1 cellular context compared by ENCODE assay signal in the genomic region with DNA sequence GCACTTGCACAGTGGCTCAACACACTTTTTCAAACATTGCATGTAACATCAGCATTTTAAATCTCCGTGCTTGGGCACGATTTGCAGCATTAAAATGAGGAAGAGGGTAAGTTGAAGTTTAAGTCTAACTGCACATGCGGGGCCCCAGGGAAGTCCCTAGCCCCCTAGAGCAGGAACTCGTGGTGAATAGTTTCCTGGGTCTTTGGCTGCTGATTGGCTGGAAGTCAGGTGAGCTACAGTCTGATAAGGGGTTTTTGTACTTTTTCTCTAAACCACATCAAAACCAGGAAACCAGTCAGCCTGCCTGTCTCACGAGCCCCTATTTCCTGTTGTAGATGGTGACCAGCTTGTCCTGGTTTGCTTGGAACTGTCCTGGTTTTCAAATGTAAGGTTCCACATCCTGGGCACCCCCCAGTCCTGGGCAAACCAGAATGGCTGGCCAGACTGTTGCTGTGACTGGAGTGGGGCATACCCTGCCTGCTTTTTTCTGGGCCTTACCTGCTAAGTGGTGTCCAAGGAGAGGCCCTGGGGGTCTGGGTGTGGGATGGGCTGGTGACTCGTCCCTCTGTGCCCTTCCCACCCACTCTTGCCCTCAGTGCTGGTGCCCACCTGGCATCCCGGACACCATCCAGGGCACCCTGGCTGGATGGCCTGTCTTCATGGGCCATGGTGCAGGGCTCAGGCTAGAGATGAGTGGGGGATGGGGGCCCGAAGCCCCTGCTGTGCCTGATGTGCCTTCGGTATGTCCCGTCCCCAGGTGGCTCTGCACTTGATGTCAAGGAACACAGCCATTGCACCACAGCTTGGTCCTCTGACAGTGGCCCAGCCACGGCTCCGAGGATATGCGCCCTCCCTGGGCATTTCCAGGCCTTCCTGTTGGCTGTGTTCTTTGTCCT.
A peak's percentile ranks its signal among the peaks of the same experiment; 100 is the strongest.
TF ChIP-seq lines count a peak whose summit lies in the region.

No MANE protein-coding gene starts in this region.

TF ChIP-seq in GM12878, 131 proteins besides CTCF, POLR2A, EP300 and RAD21 (continued from another document):
- TF ChIP-seq, protein P1, sequence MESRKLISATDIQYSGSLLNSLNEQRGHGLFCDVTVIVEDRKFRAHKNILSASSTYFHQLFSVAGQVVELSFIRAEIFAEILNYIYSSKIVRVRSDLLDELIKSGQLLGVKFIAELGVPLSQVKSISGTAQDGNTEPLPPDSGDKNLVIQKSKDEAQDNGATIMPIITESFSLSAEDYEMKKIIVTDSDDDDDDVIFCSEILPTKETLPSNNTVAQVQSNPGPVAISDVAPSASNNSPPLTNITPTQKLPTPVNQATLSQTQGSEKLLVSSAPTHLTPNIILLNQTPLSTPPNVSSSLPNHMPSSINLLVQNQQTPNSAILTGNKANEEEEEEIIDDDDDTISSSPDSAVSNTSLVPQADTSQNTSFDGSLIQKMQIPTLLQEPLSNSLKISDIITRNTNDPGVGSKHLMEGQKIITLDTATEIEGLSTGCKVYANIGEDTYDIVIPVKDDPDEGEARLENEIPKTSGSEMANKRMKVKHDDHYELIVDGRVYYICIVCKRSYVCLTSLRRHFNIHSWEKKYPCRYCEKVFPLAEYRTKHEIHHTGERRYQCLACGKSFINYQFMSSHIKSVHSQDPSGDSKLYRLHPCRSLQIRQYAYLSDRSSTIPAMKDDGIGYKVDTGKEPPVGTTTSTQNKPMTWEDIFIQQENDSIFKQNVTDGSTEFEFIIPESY (IDR thresholded peaks at IDR 0.05) = no peak
- TF ChIP-seq CEBPB (IDR thresholded peaks at IDR 0.05; ENCODE audit: borderline replicate concordance in 1 of 2, low read depth in 2 of 2, low read length in 2 of 2) (no peak), SREBF1 (IDR thresholded peaks at IDR 0.05; ENCODE audit: low read length) (no peak), BMI1 (IDR thresholded peaks at IDR 0.05; ENCODE audit: borderline replicate concordance) (no peak), CBX3 (IDR thresholded peaks at IDR 0.05; ENCODE audit: borderline replicate concordance, low read depth) (no peak), MYB (IDR thresholded peaks at IDR 0.05; ENCODE audit: borderline replicate concordance, low read depth, low read length) (no peak), NFYA (IDR thresholded peaks at IDR 0.05; ENCODE audit: borderline replicate concordance, low read depth, low read length) (no peak)
- TF ChIP-seq, protein P2, sequence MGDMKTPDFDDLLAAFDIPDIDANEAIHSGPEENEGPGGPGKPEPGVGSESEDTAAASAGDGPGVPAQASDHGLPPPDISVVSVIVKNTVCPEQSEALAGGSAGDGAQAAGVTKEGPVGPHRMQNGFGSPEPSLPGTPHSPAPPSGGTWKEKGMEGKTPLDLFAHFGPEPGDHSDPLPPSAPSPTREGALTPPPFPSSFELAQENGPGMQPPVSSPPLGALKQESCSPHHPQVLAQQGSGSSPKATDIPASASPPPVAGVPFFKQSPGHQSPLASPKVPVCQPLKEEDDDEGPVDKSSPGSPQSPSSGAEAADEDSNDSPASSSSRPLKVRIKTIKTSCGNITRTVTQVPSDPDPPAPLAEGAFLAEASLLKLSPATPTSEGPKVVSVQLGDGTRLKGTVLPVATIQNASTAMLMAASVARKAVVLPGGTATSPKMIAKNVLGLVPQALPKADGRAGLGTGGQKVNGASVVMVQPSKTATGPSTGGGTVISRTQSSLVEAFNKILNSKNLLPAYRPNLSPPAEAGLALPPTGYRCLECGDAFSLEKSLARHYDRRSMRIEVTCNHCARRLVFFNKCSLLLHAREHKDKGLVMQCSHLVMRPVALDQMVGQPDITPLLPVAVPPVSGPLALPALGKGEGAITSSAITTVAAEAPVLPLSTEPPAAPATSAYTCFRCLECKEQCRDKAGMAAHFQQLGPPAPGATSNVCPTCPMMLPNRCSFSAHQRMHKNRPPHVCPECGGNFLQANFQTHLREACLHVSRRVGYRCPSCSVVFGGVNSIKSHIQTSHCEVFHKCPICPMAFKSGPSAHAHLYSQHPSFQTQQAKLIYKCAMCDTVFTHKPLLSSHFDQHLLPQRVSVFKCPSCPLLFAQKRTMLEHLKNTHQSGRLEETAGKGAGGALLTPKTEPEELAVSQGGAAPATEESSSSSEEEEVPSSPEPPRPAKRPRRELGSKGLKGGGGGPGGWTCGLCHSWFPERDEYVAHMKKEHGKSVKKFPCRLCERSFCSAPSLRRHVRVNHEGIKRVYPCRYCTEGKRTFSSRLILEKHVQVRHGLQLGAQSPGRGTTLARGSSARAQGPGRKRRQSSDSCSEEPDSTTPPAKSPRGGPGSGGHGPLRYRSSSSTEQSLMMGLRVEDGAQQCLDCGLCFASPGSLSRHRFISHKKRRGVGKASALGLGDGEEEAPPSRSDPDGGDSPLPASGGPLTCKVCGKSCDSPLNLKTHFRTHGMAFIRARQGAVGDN (IDR thresholded peaks at IDR 0.05) = 0 out of 2 replicates have a peak, but pooled peaks have one; percentile 67
- TF ChIP-seq, protein P3, sequence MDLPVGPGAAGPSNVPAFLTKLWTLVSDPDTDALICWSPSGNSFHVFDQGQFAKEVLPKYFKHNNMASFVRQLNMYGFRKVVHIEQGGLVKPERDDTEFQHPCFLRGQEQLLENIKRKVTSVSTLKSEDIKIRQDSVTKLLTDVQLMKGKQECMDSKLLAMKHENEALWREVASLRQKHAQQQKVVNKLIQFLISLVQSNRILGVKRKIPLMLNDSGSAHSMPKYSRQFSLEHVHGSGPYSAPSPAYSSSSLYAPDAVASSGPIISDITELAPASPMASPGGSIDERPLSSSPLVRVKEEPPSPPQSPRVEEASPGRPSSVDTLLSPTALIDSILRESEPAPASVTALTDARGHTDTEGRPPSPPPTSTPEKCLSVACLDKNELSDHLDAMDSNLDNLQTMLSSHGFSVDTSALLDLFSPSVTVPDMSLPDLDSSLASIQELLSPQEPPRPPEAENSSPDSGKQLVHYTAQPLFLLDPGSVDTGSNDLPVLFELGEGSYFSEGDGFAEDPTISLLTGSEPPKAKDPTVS (IDR thresholded peaks at IDR 0.05; ENCODE audit: low read depth, low read length) = no peak
- TF ChIP-seq, protein P4, sequence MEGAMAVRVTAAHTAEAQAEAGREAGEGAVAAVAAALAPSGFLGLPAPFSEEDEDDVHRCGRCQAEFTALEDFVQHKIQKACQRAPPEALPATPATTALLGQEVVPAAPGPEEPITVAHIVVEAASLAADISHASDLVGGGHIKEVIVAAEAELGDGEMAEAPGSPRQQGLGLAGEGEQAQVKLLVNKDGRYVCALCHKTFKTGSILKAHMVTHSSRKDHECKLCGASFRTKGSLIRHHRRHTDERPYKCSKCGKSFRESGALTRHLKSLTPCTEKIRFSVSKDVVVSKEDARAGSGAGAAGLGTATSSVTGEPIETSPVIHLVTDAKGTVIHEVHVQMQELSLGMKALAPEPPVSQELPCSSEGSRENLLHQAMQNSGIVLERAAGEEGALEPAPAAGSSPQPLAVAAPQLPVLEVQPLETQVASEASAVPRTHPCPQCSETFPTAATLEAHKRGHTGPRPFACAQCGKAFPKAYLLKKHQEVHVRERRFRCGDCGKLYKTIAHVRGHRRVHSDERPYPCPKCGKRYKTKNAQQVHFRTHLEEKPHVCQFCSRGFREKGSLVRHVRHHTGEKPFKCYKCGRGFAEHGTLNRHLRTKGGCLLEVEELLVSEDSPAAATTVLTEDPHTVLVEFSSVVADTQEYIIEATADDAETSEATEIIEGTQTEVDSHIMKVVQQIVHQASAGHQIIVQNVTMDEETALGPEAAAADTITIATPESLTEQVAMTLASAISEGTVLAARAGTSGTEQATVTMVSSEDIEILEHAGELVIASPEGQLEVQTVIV (IDR thresholded peaks at IDR 0.05; ENCODE audit: borderline replicate concordance, partially characterized antibody) = no peak
- TF ChIP-seq, protein P5, sequence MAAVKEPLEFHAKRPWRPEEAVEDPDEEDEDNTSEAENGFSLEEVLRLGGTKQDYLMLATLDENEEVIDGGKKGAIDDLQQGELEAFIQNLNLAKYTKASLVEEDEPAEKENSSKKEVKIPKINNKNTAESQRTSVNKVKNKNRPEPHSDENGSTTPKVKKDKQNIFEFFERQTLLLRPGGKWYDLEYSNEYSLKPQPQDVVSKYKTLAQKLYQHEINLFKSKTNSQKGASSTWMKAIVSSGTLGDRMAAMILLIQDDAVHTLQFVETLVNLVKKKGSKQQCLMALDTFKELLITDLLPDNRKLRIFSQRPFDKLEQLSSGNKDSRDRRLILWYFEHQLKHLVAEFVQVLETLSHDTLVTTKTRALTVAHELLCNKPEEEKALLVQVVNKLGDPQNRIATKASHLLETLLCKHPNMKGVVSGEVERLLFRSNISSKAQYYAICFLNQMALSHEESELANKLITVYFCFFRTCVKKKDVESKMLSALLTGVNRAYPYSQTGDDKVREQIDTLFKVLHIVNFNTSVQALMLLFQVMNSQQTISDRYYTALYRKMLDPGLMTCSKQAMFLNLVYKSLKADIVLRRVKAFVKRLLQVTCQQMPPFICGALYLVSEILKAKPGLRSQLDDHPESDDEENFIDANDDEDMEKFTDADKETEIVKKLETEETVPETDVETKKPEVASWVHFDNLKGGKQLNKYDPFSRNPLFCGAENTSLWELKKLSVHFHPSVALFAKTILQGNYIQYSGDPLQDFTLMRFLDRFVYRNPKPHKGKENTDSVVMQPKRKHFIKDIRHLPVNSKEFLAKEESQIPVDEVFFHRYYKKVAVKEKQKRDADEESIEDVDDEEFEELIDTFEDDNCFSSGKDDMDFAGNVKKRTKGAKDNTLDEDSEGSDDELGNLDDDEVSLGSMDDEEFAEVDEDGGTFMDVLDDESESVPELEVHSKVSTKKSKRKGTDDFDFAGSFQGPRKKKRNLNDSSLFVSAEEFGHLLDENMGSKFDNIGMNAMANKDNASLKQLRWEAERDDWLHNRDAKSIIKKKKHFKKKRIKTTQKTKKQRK (IDR thresholded peaks at IDR 0.05; ENCODE audit: low read depth, low read length) = no peak
